Comparison of ENCODE assay signal across 14 cellular contexts in the genomic region with DNA sequence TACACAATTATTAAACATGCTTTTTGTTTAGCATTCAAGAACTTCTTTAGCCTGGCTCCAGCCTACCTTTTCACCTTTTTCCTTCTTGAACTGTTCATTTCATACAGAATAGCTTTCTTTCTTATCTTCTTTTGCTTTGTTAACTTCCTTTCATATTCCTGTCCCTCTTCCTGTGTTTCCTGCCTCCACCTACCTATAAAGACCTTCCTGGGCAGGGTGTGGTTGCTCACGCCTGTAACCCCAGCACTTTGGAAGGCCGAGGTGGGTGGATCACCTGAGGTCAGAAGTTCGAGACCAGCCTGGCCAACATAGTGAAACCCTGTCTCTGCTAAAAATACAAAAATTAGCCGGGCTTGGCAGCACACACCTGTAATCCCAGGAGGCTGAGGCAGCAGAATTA. TPM values are rescaled to one million over a fixed set of nuclear protein-coding genes. Genes with fewer than 3 reads are reported as not detected.
DNase-seq lines count a peak whose midpoint lies in the region; ATAC-seq and TF ChIP-seq lines count a peak whose summit lies in the region.
"Had no signal": no experiment of that assay in that cellular context is flagged by ENCODE, and none has a peak within 500 bp of the region (broad histone marks: within the 10 kb centered on the region; RNA-seq: fewer than 3 reads in every experiment).

No MANE protein-coding gene starts in this region.

- H3K27me3 Mint-ChIP-seq in activated naive CD4-positive, alpha-beta T cell treated with anti-CD3 and anti-CD28 coated beads, Interleukin-2, amount 50 U/mL, for 24 hours = no peaks in the 10 kb centered on the region
- H3K27me3 Mint-ChIP-seq in activated B cell treated with CpG ODN at 0.5 μM for 24 hours (no peaks in the 10 kb centered on the region), immature natural killer cell (ENCODE audit: low read depth in 3 of 3) (no peaks in the 10 kb centered on the region)

- H3K27ac ChIP-seq in tibial nerve = peak overlapping the region in 3 of 4 donors; percentile 25 to 77 (median 61)
- H3K27ac ChIP-seq: sigmoid colon had no signal

- H3K4me1 ChIP-seq in tibial nerve = peaks cover 0 to 75% (median 11%) of the 10 kb centered on the region in 4 donors

- WGBS in tibial nerve, 2 donors = 67 to 69% methylated on average over 4 of the region's 4 CpGs

- H3K4me3 ChIP-seq in tibial nerve = no peak overlapping the region
- H3K4me3 ChIP-seq: sigmoid colon had no signal

- no peak overlapping the region for H3K4me3 Mint-ChIP-seq in activated naive CD4-positive, alpha-beta T cell treated with anti-CD3 and anti-CD28 coated beads, Interleukin-2, amount 50 U/mL, for 24 hours
- H3K4me3 Mint-ChIP-seq in activated B cell treated with CpG ODN at 0.5 μM for 24 hours (no peak overlapping the region), immature natural killer cell (no peak overlapping the region)

- TF ChIP-seq POLR2A in tibial nerve (IDR thresholded peaks at IDR 0.05) (no peak), GM18505 (IDR thresholded peaks at IDR 0.05; ENCODE audit: borderline replicate concordance, extremely low read depth, insufficient read depth, insufficient read length) (no peak)

- intact Hi-C loops in activated B cell treated with CpG ODN at 0.5 μM for 24 hours (cut with micrococcal nuclease) = no loop called here

- peaks cover 12% of the 10 kb centered on the region for H3K36me3 Mint-ChIP-seq in activated naive CD4-positive, alpha-beta T cell treated with anti-CD3 and anti-CD28 coated beads, Interleukin-2, amount 50 U/mL, for 24 hours
- peaks cover 68% of the 10 kb centered on the region for H3K36me3 Mint-ChIP-seq in activated B cell treated with CpG ODN at 0.5 μM for 24 hours (ENCODE audit: low read depth)
- H3K36me3 Mint-ChIP-seq in immature natural killer cell = peaks cover 16 to 29% (median 17%) of the 10 kb centered on the region in 3 donors

- H3K27ac Mint-ChIP-seq in activated naive CD4-positive, alpha-beta T cell treated with anti-CD3 and anti-CD28 coated beads, Interleukin-2, amount 50 U/mL, for 24 hours = peak overlapping the region; percentile 63
- H3K27ac Mint-ChIP-seq in activated B cell treated with CpG ODN at 0.5 μM for 24 hours (peak overlapping the region; percentile 80), immature natural killer cell (peak overlapping the region; percentile 27 to 83 (median 64))

- TF ChIP-seq CTCF in activated B cell treated with CpG ODN at 0.5 μM for 24 hours (IDR thresholded peaks at IDR 0.05) (no peak), tibial nerve (IDR thresholded peaks at IDR 0.05) (no peak)

- H3K27me3 ChIP-seq in tibial nerve = no peaks in the 10 kb centered on the region
- H3K27me3 ChIP-seq: sigmoid colon had no signal

- no peak for TF ChIP-seq EP300 in tibial nerve (IDR thresholded peaks at IDR 0.05)

- peaks cover 0 to 56% (median 5%) of the 10 kb centered on the region in 3 donors for H3K36me3 ChIP-seq in tibial nerve

- CTCF ChIA-PET in activated B cell treated with CpG ODN at 0.5 μM for 24 hours (lab: Charles Lee) = interaction anchor here (1.3 kb wide), 1 partner anchor 14 kb away, joined by 3 read pairs; no protein-coding TSS in a partner anchor

- H3K9me3 ChIP-seq in tibial nerve = no peaks in the 10 kb centered on the region
- H3K9me3 ChIP-seq: sigmoid colon had no signal

- H3K9me3 Mint-ChIP-seq in activated naive CD4-positive, alpha-beta T cell treated with anti-CD3 and anti-CD28 coated beads, Interleukin-2, amount 50 U/mL, for 24 hours = no peaks in the 10 kb centered on the region
- H3K9me3 Mint-ChIP-seq in activated B cell treated with CpG ODN at 0.5 μM for 24 hours (no peaks in the 10 kb centered on the region), immature natural killer cell (no peaks in the 10 kb centered on the region)

- ATAC-seq in activated B cell treated with CpG ODN at 0.5 μM for 24 hours (ENCODE audit: low read depth) (no peak), HG03469 (IDR thresholded peaks at IDR 0.05; ENCODE audit: unreplicated experiment) (no peak), HG02840 (IDR thresholded peaks at IDR 0.05; ENCODE audit: low FRiP score, unreplicated experiment) (no peak), GM18505 (IDR thresholded peaks at IDR 0.05; ENCODE audit: unreplicated experiment) (no peak)

- POLR2A ChIA-PET in activated B cell treated with CpG ODN at 0.5 μM for 24 hours (lab: Charles Lee) = no interaction called here

- no peak for DNase-seq in activated naive CD4-positive, alpha-beta T cell treated with anti-CD3 and anti-CD28 coated beads, Interleukin-2, amount 50 U/mL, for 16 hours
- DNase-seq in activated B cell treated with CpG ODN at 0.5 μM for 24 hours (no peak), immature natural killer cell (no peak), tibial nerve (ENCODE audit: low spot score in 2 of 2) (no peak)
- DNase-seq: activated CD4-positive, CD25-positive, alpha-beta regulatory T cell; effector CD4-positive, alpha-beta T cell; NCI-H1417; NCI-H345; sigmoid colon; stimulated activated CD4-positive, alpha-beta T cell treated with anti-CD3 and anti-CD28 coated beads, Interleukin-4, amount 100 ng/mL, for 24 hours had no signal

- peaks cover 73% of the 10 kb centered on the region for H3K4me1 Mint-ChIP-seq in activated naive CD4-positive, alpha-beta T cell treated with anti-CD3 and anti-CD28 coated beads, Interleukin-2, amount 50 U/mL, for 24 hours
- H3K4me1 Mint-ChIP-seq in activated B cell treated with CpG ODN at 0.5 μM for 24 hours (peaks cover 13% of the 10 kb centered on the region), immature natural killer cell (peaks cover 41 to 81% of the 10 kb centered on the region in 2 donors)

RNA-seq across cellular contexts. Expression of a gene that starts 22.9 kb away (rescaled TPM):
- total RNA-seq in activated B cell treated with CpG ODN at 0.5 μM for 24 hours (152 and 158 TPM in 2 replicates), tibial nerve (100 to 1,000 TPM; 121 to 167 (median 150) TPM)
- polyA plus RNA-seq in immature natural killer cell = 10 to 100 TPM; 27.8 to 71.2 (median 43.3) TPM

RNA-seq across cellular contexts. Expression of a gene that starts 31.0 kb away (rescaled TPM):
- total RNA-seq in activated B cell treated with CpG ODN at 0.5 μM for 24 hours = 107 and 120 TPM in 2 replicates
- polyA plus RNA-seq in immature natural killer cell = 10 to 100 TPM in 2 of 3 donors, 1 to 10 TPM in 1; 7.7 to 31.8 (median 16.8) TPM
- 10 to 100 TPM; 34.3 to 41.4 (median 38.7) TPM for total RNA-seq in tibial nerve
